15 cellular contexts compared by ENCODE assay signal in genomic region chrX:118698516-118699247, GRCh38. TPM values are rescaled to one million over a fixed set of nuclear protein-coding genes. Genes with fewer than 3 reads are reported as not detected.
A peak's percentile ranks its signal among the peaks of the same experiment; 100 is the strongest.
DNase-seq lines count a peak whose midpoint lies in the region; ATAC-seq and TF ChIP-seq lines count a peak whose summit lies in the region.
"Had no signal": no experiment of that assay in that cellular context is flagged by ENCODE, and none has a peak within 500 bp of the region (broad histone marks: within the 10 kb centered on the region; RNA-seq: fewer than 3 reads in every experiment).

No MANE protein-coding gene starts in this region.

- H3K4me1 ChIP-seq in BE2C: no peaks in the 10 kb centered on the region

- H3K36me3 ChIP-seq in BE2C: no peaks in the 10 kb centered on the region

- intact Hi-C loops in activated B cell treated with CpG ODN at 0.5 μM for 24 hours (cut with micrococcal nuclease): loop anchor here (10.0 kb wide), 1 partner anchor 56 kb away; no protein-coding TSS in a partner anchor

- no peak overlapping the region for H3K4me3 ChIP-seq in BE2C (ENCODE audit: low read depth, low read length)
- H3K4me3 ChIP-seq: skin epidermis had no signal

- H3K27me3 ChIP-seq in BE2C: no peaks in the 10 kb centered on the region

- POLR2A ChIA-PET in activated B cell treated with CpG ODN at 0.5 μM for 24 hours (lab: Charles Lee): no interaction called here

- peaks cover 34% of the 10 kb centered on the region for H3K4me1 Mint-ChIP-seq in activated B cell treated with CpG ODN at 0.5 μM for 24 hours

- H3K36me3 Mint-ChIP-seq in activated B cell treated with CpG ODN at 0.5 μM for 24 hours (ENCODE audit: low read depth): no peaks in the 10 kb centered on the region

- H3K4me3 Mint-ChIP-seq in activated B cell treated with CpG ODN at 0.5 μM for 24 hours: peak overlapping the region; percentile 17

- TF ChIP-seq CTCF in activated B cell treated with CpG ODN at 0.5 μM for 24 hours (IDR thresholded peaks at IDR 0.05) (no peak), BE2C (IDR thresholded peaks at IDR 0.05; ENCODE audit: low read depth, low read length) (no peak)

- DNase-seq in EH (ENCODE audit: low read depth) (peak; percentile 70), M059J (ENCODE audit: low read depth) (peak; percentile 30), activated B cell treated with CpG ODN at 0.5 μM for 24 hours (no peak), medulla oblongata (ENCODE audit: extremely low spot score) (peak; percentile 22), BE2C (no peak), NCI-H2107 treated with DMSO at 0.1 percent for 48 hours (lab: John Stamatoyannopoulos, UW; ENCODE audit: unreplicated experiment) (no peak), NCI-H774 (lab: John Stamatoyannopoulos, UW) (no peak), LoVo (ENCODE audit: low spot score) (no peak)
- DNase-seq: activated CD4-positive, CD25-positive, alpha-beta regulatory T cell treated with anti-CD3 and anti-CD28 coated beads, Interleukin-2, amount 50 U/mL, for 72 hours; activated naive CD4-positive, alpha-beta T cell treated with anti-CD3 and anti-CD28 coated beads, Interleukin-2, amount 50 U/mL, for 16 hours; cortex of kidney; DMS53; MM.1S; stimulated activated CD8-positive, alpha-beta memory T cell treated with anti-CD3 and anti-CD28 coated beads, Interleukin-4, amount 100 ng/mL, for 48 hours had no signal

- H3K9me3 Mint-ChIP-seq in activated B cell treated with CpG ODN at 0.5 μM for 24 hours: no peaks in the 10 kb centered on the region

- H3K9me3 ChIP-seq in BE2C: no peaks in the 10 kb centered on the region

- peak; percentile 75 for ATAC-seq in activated B cell treated with CpG ODN at 0.5 μM for 24 hours (ENCODE audit: low read depth)

- peak overlapping the region; percentile 59 for H3K27ac Mint-ChIP-seq in activated B cell treated with CpG ODN at 0.5 μM for 24 hours

- CTCF ChIA-PET in activated B cell treated with CpG ODN at 0.5 μM for 24 hours (lab: Charles Lee): no interaction called here

- H3K27me3 Mint-ChIP-seq in activated B cell treated with CpG ODN at 0.5 μM for 24 hours: no peaks in the 10 kb centered on the region

RNA-seq across cellular contexts. Expression of gene IL13RA1, which starts 28.7 kb away (rescaled TPM):
- 141 and 174 TPM in 2 replicates for total RNA-seq in M059J (2014; rRNA removed; shearing (Covaris generic))
- 13.9 and 15.0 TPM in 2 replicates for total RNA-seq in activated B cell treated with CpG ODN at 0.5 μM for 24 hours
- polyA plus RNA-seq in BE2C (2012; ENCODE audit: insufficient read depth, insufficient read length, low read depth): 0.28 TPM

Comparison
In these comparisons a context has a peak if more than half of its experiments do, and no peak if none do; other contexts are left out.
1. DNase-seq: peak in EH (single experiment), M059J (single experiment) and medulla oblongata (single experiment); none in activated B cell treated with CpG ODN at 0.5 μM for 24 hours (single experiment), BE2C (single experiment), NCI-H2107 treated with DMSO at 0.1 percent for 48 hours (single experiment), NCI-H774 (single experiment) and LoVo (single experiment).